15 cellular contexts compared by ENCODE assay signal in the genomic region with DNA sequence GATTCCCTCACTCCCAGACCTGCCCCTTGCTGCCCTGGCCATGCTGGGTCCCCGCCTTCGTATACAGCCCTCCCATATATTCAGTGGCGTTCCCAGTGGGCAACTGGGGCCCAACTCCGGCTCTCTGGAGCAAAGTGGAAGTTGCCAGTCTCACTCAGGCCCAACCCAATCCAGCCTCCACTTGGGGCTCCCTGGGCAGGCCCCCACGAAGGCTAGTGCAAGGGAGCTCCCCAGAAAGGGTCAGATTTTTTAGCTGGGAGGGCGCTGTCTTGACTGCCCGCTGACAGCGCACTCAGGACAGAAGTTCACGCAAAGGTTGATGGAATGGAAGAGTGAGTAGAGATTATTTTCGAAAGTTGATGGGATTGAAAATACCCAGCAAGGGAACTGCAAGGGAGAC. TPM values are rescaled to one million over a fixed set of nuclear protein-coding genes. Genes with fewer than 3 reads are reported as not detected.
DNase-seq lines count a peak whose midpoint lies in the region; ATAC-seq and TF ChIP-seq lines count a peak whose summit lies in the region.
"Had no signal": no experiment of that assay in that cellular context is flagged by ENCODE, and none has a peak within 500 bp of the region (broad histone marks: within the 10 kb centered on the region; RNA-seq: fewer than 3 reads in every experiment).

No MANE protein-coding gene starts in this region.

- H2BK15ac ChIP-seq in mesendoderm (replicated peaks; ENCODE audit: low read depth) = no peak overlapping the region

- ATAC-seq in activated CD8-positive, alpha-beta memory T cell treated with anti-CD3 and anti-CD28 coated beads, Interleukin-2, amount 10 ng/mL, durations not matched to agents 7 days and 5 days = no peak
- ATAC-seq in activated naive CD4-positive, alpha-beta T cell treated with anti-CD3 and anti-CD28 coated beads, Interleukin-2, amount 50 U/mL, for 72 hours = no peak

- CTCF ChIA-PET in activated CD8-positive, alpha-beta memory T cell treated with anti-CD3 and anti-CD28 coated beads, Interleukin-2, amount 10 ng/mL, durations not matched to agents 7 days and 5 days (lab: Charles Lee) = interaction anchor here (0.9 to 19.3 kb wide), 12 partner anchors 10 to 587 kb away, joined by 3 to 478 read pairs (median 19); a partner anchor contains a TSS
- CTCF ChIA-PET in RWPE1 (lab: Yijun Ruan, JAX) = interaction anchor here (0.7 to 6.3 kb wide), 4 partner anchors 9 to 64 kb away, joined by 3 to 62 read pairs (median 20); a partner anchor contains a TSS

- H2BK5ac ChIP-seq in mesendoderm (ENCODE audit: low read length) = no peak overlapping the region

- no peak overlapping the region for H3K4ac ChIP-seq in mesendoderm (ENCODE audit: low read depth, low read length)

- H3K79me1 ChIP-seq in mesendoderm (ENCODE audit: low read length) = no peaks in the 10 kb centered on the region

- H3K36me3 ChIP-seq in mesendoderm (ENCODE audit: control insufficient read depth, insufficient read depth, low read length) = no peaks in the 10 kb centered on the region
- H3K36me3 ChIP-seq in stomach = peaks cover 7 to 31% (median 23%) of the 10 kb centered on the region in 4 donors

- peaks cover 10% of the 10 kb centered on the region for H3K36me3 Mint-ChIP-seq in activated CD8-positive, alpha-beta memory T cell treated with anti-CD3 and anti-CD28 coated beads, Interleukin-2, amount 10 ng/mL, durations not matched to agents 7 days and 5 days
- peaks cover 0 to 2% of the 10 kb centered on the region in 2 donors for H3K36me3 Mint-ChIP-seq in activated naive CD4-positive, alpha-beta T cell treated with anti-CD3 and anti-CD28 coated beads, Interleukin-2, amount 50 U/mL, for 72 hours

- no peak overlapping the region for H3K18ac ChIP-seq in mesendoderm (ENCODE audit: low read length)

- DNase-seq in activated CD8-positive, alpha-beta memory T cell treated with anti-CD3 and anti-CD28 coated beads, Interleukin-2, amount 10 ng/mL, durations not matched to agents 7 days and 5 days = peak; percentile 33
- DNase-seq in activated CD8-positive, alpha-beta memory T cell treated with anti-CD3 and anti-CD28 coated beads, Interleukin-2, amount 50 U/mL, for 4 hours = no peak
- no peak for DNase-seq in activated naive CD4-positive, alpha-beta T cell treated with anti-CD3 and anti-CD28 coated beads, Interleukin-2, amount 50 U/mL, for 72 hours (ENCODE audit: low spot score in 2 of 2)
- DNase-seq in mesendoderm = no peak
- DNase-seq in stomach = no peak
- no peak for DNase-seq in RWPE1 (ENCODE audit: low spot score)
- DNase-seq in OCI-M2 (lab: John Stamatoyannopoulos, UW; ENCODE audit: unreplicated experiment) = no peak
- no peak for DNase-seq in islet precursor cell
- DNase-seq: SHP77 treated with DMSO at 0.1 percent for 48 hours, WERI-Rb-1 had no signal

- peak overlapping the region; percentile 40 for H3K27ac Mint-ChIP-seq in activated CD8-positive, alpha-beta memory T cell treated with anti-CD3 and anti-CD28 coated beads, Interleukin-2, amount 10 ng/mL, durations not matched to agents 7 days and 5 days
- peak overlapping the region; percentile 3 to 40 for H3K27ac Mint-ChIP-seq in activated naive CD4-positive, alpha-beta T cell treated with anti-CD3 and anti-CD28 coated beads, Interleukin-2, amount 50 U/mL, for 72 hours

- no peak overlapping the region for H2AK5ac ChIP-seq in mesendoderm (ENCODE audit: low read length)

- no peak overlapping the region for H3K4me2 ChIP-seq in mesendoderm (ENCODE audit: low read length)

- H3K4me1 ChIP-seq in mesendoderm (ENCODE audit: control insufficient read depth, low read depth, low read length) = peaks cover 5% of the 10 kb centered on the region
- peaks cover 14 to 39% (median 20%) of the 10 kb centered on the region in 4 donors for H3K4me1 ChIP-seq in stomach

- WGBS in mesendoderm (ENCODE audit: extremely low coverage, insufficient coverage, low lambda C conversion rate) = no CpG with 5 or more reads among the region's 10 CpGs
- 80 to 86% (median 82%) methylated on average over 10 of the region's 10 CpGs for WGBS in stomach, 5 donors

- H3K27ac ChIP-seq in mesendoderm (ENCODE audit: low read depth, low read length) (no peak overlapping the region), stomach (peak overlapping the region in 4 of 5 donors; percentile 51 to 85 (median 81)), RWPE1 (no peak overlapping the region)
- H3K27ac ChIP-seq: WERI-Rb-1 had no signal

- no peaks in the 10 kb centered on the region for H3K79me2 ChIP-seq in mesendoderm (ENCODE audit: control insufficient read depth, insufficient read depth, low read length)

- H3K23ac ChIP-seq in mesendoderm (ENCODE audit: low read length) = no peak overlapping the region

- peaks cover 40% of the 10 kb centered on the region for H3K4me1 Mint-ChIP-seq in activated CD8-positive, alpha-beta memory T cell treated with anti-CD3 and anti-CD28 coated beads, Interleukin-2, amount 10 ng/mL, durations not matched to agents 7 days and 5 days

- H3K27me3 ChIP-seq in mesendoderm (ENCODE audit: insufficient read depth, low read length, poor library complexity) (no peaks in the 10 kb centered on the region), stomach (no peaks in the 10 kb centered on the region)
- H3K27me3 ChIP-seq: gastrocnemius medialis had no signal

- no peaks in the 10 kb centered on the region for H3K9me3 Mint-ChIP-seq in activated CD8-positive, alpha-beta memory T cell treated with anti-CD3 and anti-CD28 coated beads, Interleukin-2, amount 10 ng/mL, durations not matched to agents 7 days and 5 days (ENCODE audit: low read depth)
- no peaks in the 10 kb centered on the region for H3K9me3 Mint-ChIP-seq in activated naive CD4-positive, alpha-beta T cell treated with anti-CD3 and anti-CD28 coated beads, Interleukin-2, amount 50 U/mL, for 72 hours

- H3K4me3 ChIP-seq in mesendoderm (ENCODE audit: low read length) = no peak overlapping the region
- peak overlapping the region in 2 of 4 donors; percentile 45 to 52 for H3K4me3 ChIP-seq in stomach
- H3K4me3 ChIP-seq: K562 had no signal

- no peak overlapping the region for H4K5ac ChIP-seq in mesendoderm (ENCODE audit: low read length)

- no peaks in the 10 kb centered on the region for H3K9me3 ChIP-seq in stomach
- H3K9me3 ChIP-seq: gastrocnemius medialis had no signal

- H3K27me3 Mint-ChIP-seq in activated CD8-positive, alpha-beta memory T cell treated with anti-CD3 and anti-CD28 coated beads, Interleukin-2, amount 10 ng/mL, durations not matched to agents 7 days and 5 days = no peaks in the 10 kb centered on the region

- peak overlapping the region; percentile 2 for H3K9ac ChIP-seq in mesendoderm (ENCODE audit: low read length)

- intact Hi-C loops in stomach (cut with DNase I; ENCODE audit: low total_unique reads) = no loop called here

- no peak for TF ChIP-seq EP300 in stomach (IDR thresholded peaks at IDR 0.05)

- no peak for TF ChIP-seq POLR2A in stomach (IDR thresholded peaks at IDR 0.05)

- no peak overlapping the region for H3K56ac ChIP-seq in mesendoderm (ENCODE audit: low read length)

- TF ChIP-seq CTCF in stomach (IDR thresholded peaks at IDR 0.05) = no peak
- no peak for TF ChIP-seq CTCF in RWPE1 (conservative IDR thresholded peaks at IDR 0.05; ENCODE audit: low read depth)

- H4K8ac ChIP-seq in mesendoderm (ENCODE audit: low read depth, low read length) = no peak overlapping the region

- no peak overlapping the region for H2BK120ac ChIP-seq in mesendoderm (ENCODE audit: low read depth, low read length)

- POLR2A ChIA-PET in RWPE1 (lab: Yijun Ruan, JAX; ENCODE audit: low non-redundant PET) = interaction anchor here (0.5 to 0.6 kb wide), 2 partner anchors 11 to 49 kb away, joined by 7 to 11 read pairs; no protein-coding TSS in a partner anchor

- H3K4me3 Mint-ChIP-seq in activated CD8-positive, alpha-beta memory T cell treated with anti-CD3 and anti-CD28 coated beads, Interleukin-2, amount 10 ng/mL, durations not matched to agents 7 days and 5 days = no peak overlapping the region

RNA-seq across cellular contexts. Expression of a gene that starts 5.9 kb away (rescaled TPM):
- total RNA-seq in activated CD8-positive, alpha-beta memory T cell treated with anti-CD3 and anti-CD28 coated beads, Interleukin-2, amount 10 ng/mL, durations not matched to agents 7 days and 5 days = under 1 TPM in 1 of 2 experiments, not detected in 1; 0.15 TPM
- total RNA-seq in activated naive CD4-positive, alpha-beta T cell treated with anti-CD3 and anti-CD28 coated beads, Interleukin-2, amount 50 U/mL, for 72 hours = under 1 TPM; 0.16 to 0.45 TPM
- polyA plus RNA-seq in mesendoderm (2013, experiment 1 of 2) = 0.07 TPM
- polyA plus RNA-seq in mesendoderm (2013, experiment 2 of 2) = not detected
- not detected for total RNA-seq in stomach
- polyA plus RNA-seq in stomach = under 1 TPM in 2 of 3 donors, not detected in 1; 0.12 to 0.33 TPM
- total RNA-seq: gastrocnemius medialis, kidney epithelial cell had no signal
- polyA plus RNA-seq: AG04450, neural cell had no signal

RNA-seq across cellular contexts. Expression of a gene that starts 9.3 kb away (rescaled TPM):
- total RNA-seq in activated CD8-positive, alpha-beta memory T cell treated with anti-CD3 and anti-CD28 coated beads, Interleukin-2, amount 10 ng/mL, durations not matched to agents 7 days and 5 days = 10 to 100 TPM; 19.6 to 24.9 TPM
- total RNA-seq in activated naive CD4-positive, alpha-beta T cell treated with anti-CD3 and anti-CD28 coated beads, Interleukin-2, amount 50 U/mL, for 72 hours = 10 to 100 TPM; 28.0 to 33.3 TPM
- polyA plus RNA-seq in mesendoderm (2013, experiment 1 of 2) = 13.8 TPM
- polyA plus RNA-seq in mesendoderm (2013, experiment 2 of 2) = 13.5 TPM
- total RNA-seq in stomach = 100 to 1,000 TPM in 1 of 5 donors, 10 to 100 TPM in 4; 16.0 to 119 (median 25.1) TPM
- polyA plus RNA-seq in stomach = 10 to 100 TPM; 11.2 to 19.7 (median 18.8) TPM

RNA-seq across cellular contexts. Expression of a gene that starts 24.0 kb away (rescaled TPM):
- total RNA-seq in activated CD8-positive, alpha-beta memory T cell treated with anti-CD3 and anti-CD28 coated beads, Interleukin-2, amount 10 ng/mL, durations not matched to agents 7 days and 5 days = 10 to 100 TPM; 15.0 to 50.7 TPM
- total RNA-seq in activated naive CD4-positive, alpha-beta T cell treated with anti-CD3 and anti-CD28 coated beads, Interleukin-2, amount 50 U/mL, for 72 hours = 10 to 100 TPM; 23.5 to 33.0 TPM
- 33.0 TPM for polyA plus RNA-seq in mesendoderm (2013, experiment 1 of 2)
- 33.2 TPM for polyA plus RNA-seq in mesendoderm (2013, experiment 2 of 2)
- 100 to 1,000 TPM in 2 of 5 donors, 10 to 100 TPM in 3; 27.4 to 343 (median 81.4) TPM for total RNA-seq in stomach
- 10 to 100 TPM; 29.6 to 97.3 (median 78.8) TPM for polyA plus RNA-seq in stomach
- polyA plus RNA-seq: neural cell had no signal

RNA-seq across cellular contexts. Expression of a gene that starts 35.8 kb away (rescaled TPM):
- 1 to 10 TPM; 6.6 to 9.7 TPM for total RNA-seq in activated CD8-positive, alpha-beta memory T cell treated with anti-CD3 and anti-CD28 coated beads, Interleukin-2, amount 10 ng/mL, durations not matched to agents 7 days and 5 days
- 10 to 100 TPM; 22.7 to 50.9 TPM for total RNA-seq in activated naive CD4-positive, alpha-beta T cell treated with anti-CD3 and anti-CD28 coated beads, Interleukin-2, amount 50 U/mL, for 72 hours
- polyA plus RNA-seq in mesendoderm (2013, experiment 1 of 2) = 17.5 TPM
- 18.6 TPM for polyA plus RNA-seq in mesendoderm (2013, experiment 2 of 2)
- 100 to 1,000 TPM in 1 of 5 donors, 10 to 100 TPM in 4; 10.6 to 131 (median 51.3) TPM for total RNA-seq in stomach
- polyA plus RNA-seq in stomach = 10 to 100 TPM; 55.6 to 90.7 (median 77.6) TPM

RNA-seq across cellular contexts. Expression of a gene that starts 43.7 kb away (rescaled TPM):
- total RNA-seq in activated CD8-positive, alpha-beta memory T cell treated with anti-CD3 and anti-CD28 coated beads, Interleukin-2, amount 10 ng/mL, durations not matched to agents 7 days and 5 days = 10 to 100 TPM; 68.0 to 79.2 TPM
- total RNA-seq in activated naive CD4-positive, alpha-beta T cell treated with anti-CD3 and anti-CD28 coated beads, Interleukin-2, amount 50 U/mL, for 72 hours = 10 to 100 TPM; 45.0 to 59.1 TPM
- polyA plus RNA-seq in mesendoderm (2013, experiment 1 of 2) = 67.2 TPM
- 65.0 TPM for polyA plus RNA-seq in mesendoderm (2013, experiment 2 of 2)
- 100 to 1,000 TPM in 2 of 5 donors, 10 to 100 TPM in 3; 22.6 to 137 (median 87.2) TPM for total RNA-seq in stomach
- polyA plus RNA-seq in stomach = 10 to 100 TPM; 30.5 to 72.5 (median 45.0) TPM

Comparison
In these comparisons a context has a peak if more than half of its experiments do, and no peak if none do; other contexts are left out.
1. H3K27ac ChIP-seq: peak in stomach (4 of 5); none in mesendoderm (single experiment) and RWPE1 (single experiment).